Comparison of ENCODE assay signal across 6 cellular contexts in the genomic region with DNA sequence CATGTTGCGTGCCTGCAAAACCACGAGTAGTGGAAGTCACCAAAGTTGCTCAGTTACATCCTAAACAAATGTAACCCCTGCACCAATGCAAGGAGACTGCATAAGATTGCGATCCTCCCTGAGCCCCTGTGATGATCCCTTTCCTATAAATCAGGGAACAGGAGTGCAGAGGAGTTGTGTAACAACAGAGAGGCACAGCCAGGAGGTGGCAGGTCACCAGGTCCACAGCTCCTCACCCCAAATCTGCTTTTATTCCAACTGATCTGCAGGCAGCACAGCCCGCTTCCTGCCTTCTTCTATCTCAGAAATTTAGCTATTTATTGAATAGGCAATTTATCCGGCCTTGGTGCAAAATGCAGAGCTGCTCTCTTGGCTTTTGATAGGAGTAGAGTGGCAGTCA.
"Had no signal": no experiment of that assay in that cellular context is flagged by ENCODE, and none has a peak within 500 bp of the region (broad histone marks: within the 10 kb centered on the region; RNA-seq: fewer than 3 reads in every experiment).

No MANE protein-coding gene starts in this region.

- H3K4me3 Mint-ChIP-seq: H9 had no signal

- H3K9me3 Mint-ChIP-seq: H9 had no signal

- H3K4me3 ChIP-seq: K562 had no signal

- ATAC-seq: K562 had no signal

- DNase-seq: GOT3, H9, HCEC 1CT, IMR-90, KG1 had no signal

- H3K27ac Mint-ChIP-seq: H9 had no signal

- H3K4me1 Mint-ChIP-seq: H9 had no signal
